In the genomic region with DNA sequence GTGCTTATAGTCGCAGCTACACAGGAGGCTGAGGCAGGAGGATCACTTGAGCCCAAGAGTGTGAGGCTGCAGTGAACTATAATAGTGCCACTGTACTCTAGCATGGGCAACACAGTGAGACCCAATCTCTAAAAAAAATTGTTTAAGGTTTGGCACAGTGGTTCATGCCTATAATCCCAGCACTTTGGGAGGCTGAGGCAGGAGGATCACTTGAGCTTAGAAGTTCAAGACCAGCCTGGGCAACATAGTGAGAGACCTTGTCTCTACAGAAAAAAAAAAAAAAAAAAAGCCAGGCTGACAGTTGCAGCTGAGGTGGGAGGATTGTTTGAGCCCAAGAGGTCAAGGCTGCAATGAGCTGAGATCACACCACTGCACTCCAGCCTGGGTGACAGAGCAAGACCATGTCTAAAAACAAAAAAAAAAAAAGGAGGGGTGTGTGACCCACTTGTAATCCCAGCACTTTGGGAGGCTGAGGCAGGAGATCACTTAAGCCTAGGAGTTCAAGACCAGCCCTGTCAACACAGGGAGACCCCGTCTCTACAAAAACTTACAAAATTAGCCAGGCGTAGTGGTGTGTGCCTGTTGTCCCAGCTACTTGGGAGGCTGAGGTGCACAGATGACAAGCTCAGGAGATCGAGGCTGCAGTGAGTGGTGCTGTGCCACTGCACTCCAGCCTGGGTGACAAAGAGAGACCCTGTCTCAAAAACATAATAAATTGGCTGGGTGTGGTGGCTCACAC, we compare ENCODE assay signal across 5 cellular contexts. TPM values are rescaled to one million over a fixed set of nuclear protein-coding genes. Genes with fewer than 3 reads are reported as not detected.
"Had no signal": no experiment of that assay in that cellular context is flagged by ENCODE, and none has a peak within 500 bp of the region (broad histone marks: within the 10 kb centered on the region; RNA-seq: fewer than 3 reads in every experiment).

No MANE protein-coding gene starts in this region.

RNA-seq across cellular contexts. Expression of a gene that starts 24.2 kb away (rescaled TPM):
- total RNA-seq: activated B cell treated with CpG ODN at 0.5 μM for 24 hours; activated CD8-positive, alpha-beta T cell treated with anti-CD3 and anti-CD28 coated beads for 36 hours; activated naive CD8-positive, alpha-beta T cell treated with anti-CD3 and anti-CD28 coated beads for 36 hours; activated T-cell treated with anti-CD3 and anti-CD28 coated beads, Interleukin-2, amount 50 U/mL, for 4 hours; T-helper 1 cell treated with Interleukin-12 subunit alpha and Interleukin-12 subunit beta and Interleukin-4 antibody, amounts not matched to agents 30 ng/mL and 1 ng/mL, for 36 hours had no signal
